ENCODE assay signal across 8 cellular contexts in genomic region chr17:48593840-48594411, GRCh38. TPM values are rescaled to one million over a fixed set of nuclear protein-coding genes. Genes with fewer than 3 reads are reported as not detected.
DNase-seq lines count a peak whose midpoint lies in the region; ATAC-seq and TF ChIP-seq lines count a peak whose summit lies in the region.

No MANE protein-coding gene starts in this region.

- H3K27me3 ChIP-seq in DOHH2 (ENCODE audit: control insufficient read depth, low read length) (peaks cover 73% of the 10 kb centered on the region), Karpas-422 (ENCODE audit: low read length) (no peaks in the 10 kb centered on the region), gastroesophageal sphincter (peaks cover 67% of the 10 kb centered on the region), psoas muscle (ENCODE audit: insufficient read depth in 3 of 3, low read length in 2 of 3) (peaks cover 0 to 91% (median 41%) of the 10 kb centered on the region in 3 donors)

- H3K4me3 ChIP-seq in DOHH2 (ENCODE audit: low read length): no peak overlapping the region
- no peak overlapping the region for H3K4me3 ChIP-seq in Karpas-422 (ENCODE audit: low read length)
- H3K4me3 ChIP-seq in gastroesophageal sphincter: peak overlapping the region; percentile 55 to 58
- H3K4me3 ChIP-seq in psoas muscle: peak overlapping the region; percentile 50

- H3K9ac ChIP-seq in Karpas-422 (ENCODE audit: low read length): no peak overlapping the region

- WGBS in gastroesophageal sphincter (ENCODE audit: low coverage in 1 of 2), 2 donors: 1 to 10% methylated on average over 16 to 27 of the region's 30 CpGs
- 5 to 7% (median 7%) methylated on average over 24 to 30 of the region's 30 CpGs for WGBS in psoas muscle, 3 donors

- H4K20me1 ChIP-seq in DOHH2 (ENCODE audit: control insufficient read depth, insufficient read depth, low read depth, low read length): peaks cover 3% of the 10 kb centered on the region; the same call in 1 of the 2 replicates
- no peaks in the 10 kb centered on the region for H4K20me1 ChIP-seq in Karpas-422 (ENCODE audit: insufficient read depth, low read depth, low read length)

- no peaks in the 10 kb centered on the region for H3F3A ChIP-seq in DOHH2 (ENCODE audit: control insufficient read depth, insufficient read depth)

- peak; percentile 88 for DNase-seq in Karpas-422
- DNase-seq in SHP77 (lab: John Stamatoyannopoulos, UW): peak; percentile 95 to 99
- DNase-seq in activated T-helper 9 cell treated with anti-CD3 and anti-CD28 coated beads, Interleukin-2, amount 50 U/mL, for 16 hours (ENCODE audit: low read depth): peak; percentile 73
- DNase-seq in psoas muscle: peak; percentile 83 to 85

- no peaks in the 10 kb centered on the region for H3K9me3 ChIP-seq in DOHH2 (ENCODE audit: control insufficient read depth, insufficient read depth, low read length)
- no peaks in the 10 kb centered on the region for H3K9me3 ChIP-seq in Karpas-422 (ENCODE audit: low read length)
- H3K9me3 ChIP-seq in gastroesophageal sphincter: no peaks in the 10 kb centered on the region
- no peaks in the 10 kb centered on the region for H3K9me3 ChIP-seq in psoas muscle

- H2AFZ ChIP-seq in Karpas-422 (ENCODE audit: low read length): 0 out of 2 replicates have a peak overlapping the region, but pooled peaks have one; percentile 54

- intact Hi-C loops in psoas muscle (cut with DNase I): loop anchor here in 1 of 2 donors (10.0 kb wide), 1 partner anchor 569 kb away; no protein-coding TSS in a partner anchor

- no peak overlapping the region for H3K27ac ChIP-seq in DOHH2 (ENCODE audit: low read depth, low read length)
- H3K27ac ChIP-seq in Karpas-422 (ENCODE audit: low read length): no peak overlapping the region
- peak overlapping the region in 2 of 4 donors; percentile 97 to 98 for H3K27ac ChIP-seq in gastroesophageal sphincter
- H3K27ac ChIP-seq in psoas muscle: no peak overlapping the region

- H3K9me2 ChIP-seq in DOHH2 (replicated peaks; ENCODE audit: control insufficient read depth, low read length) (no peaks in the 10 kb centered on the region), Karpas-422 (replicated peaks; ENCODE audit: insufficient read depth, low read length) (no peaks in the 10 kb centered on the region)

- no peak overlapping the region for H3K4me2 ChIP-seq in DOHH2 (ENCODE audit: low read length)
- H3K4me2 ChIP-seq in Karpas-422 (ENCODE audit: low read depth, low read length, poor library complexity, severe bottlenecking): no peak overlapping the region

- peaks cover 4% of the 10 kb centered on the region; the same call in 1 of the 2 replicates for H3K4me1 ChIP-seq in DOHH2 (ENCODE audit: control insufficient read depth, low read length)
- H3K4me1 ChIP-seq in Karpas-422 (ENCODE audit: low read length): no peaks in the 10 kb centered on the region
- peaks cover 0 to 71% (median 3%) of the 10 kb centered on the region in 3 donors for H3K4me1 ChIP-seq in gastroesophageal sphincter
- H3K4me1 ChIP-seq in psoas muscle: peaks cover 10% of the 10 kb centered on the region

- ATAC-seq in gastroesophageal sphincter (peak; percentile 70), psoas muscle (peak; percentile 68 to 76 (median 72)), HG02884 (IDR thresholded peaks at IDR 0.05; ENCODE audit: unreplicated experiment) (no peak), HG03378 (IDR thresholded peaks at IDR 0.05; ENCODE audit: unreplicated experiment) (no peak)

- peak; percentile 81 for TF ChIP-seq CTCF in DOHH2 (IDR thresholded peaks at IDR 0.05; ENCODE audit: low read depth, low read length, poor library complexity, severe bottlenecking)
- TF ChIP-seq CTCF in gastroesophageal sphincter (IDR thresholded peaks at IDR 0.05): peak in 3 of 4 experiments; percentile 96 to 99 (median 98)
- TF ChIP-seq CTCF in psoas muscle (IDR thresholded peaks at IDR 0.05): peak; percentile 90

- TF ChIP-seq POLR2A in gastroesophageal sphincter (IDR thresholded peaks at IDR 0.05): no peak

- H3K79me2 ChIP-seq in DOHH2 (ENCODE audit: control insufficient read depth, low read length) (no peaks in the 10 kb centered on the region), Karpas-422 (ENCODE audit: low read length) (no peaks in the 10 kb centered on the region)

- H3K36me3 ChIP-seq in DOHH2 (ENCODE audit: control insufficient read depth, low read length): no peaks in the 10 kb centered on the region
- no peaks in the 10 kb centered on the region for H3K36me3 ChIP-seq in Karpas-422 (ENCODE audit: insufficient read depth, low read length)
- peaks cover 0 to 3% of the 10 kb centered on the region in 2 donors for H3K36me3 ChIP-seq in gastroesophageal sphincter
- no peaks in the 10 kb centered on the region for H3K36me3 ChIP-seq in psoas muscle (ENCODE audit: insufficient read depth in 1 of 2, low read depth in 1 of 2)

- no peak for TF ChIP-seq EP300 in gastroesophageal sphincter (IDR thresholded peaks at IDR 0.05)

RNA-seq across cellular contexts. Expression of gene HOXB5, which starts 0.3 kb away (rescaled TPM):
- total RNA-seq in Karpas-422 (2014; rRNA removed; shearing (Covaris generic); ENCODE audit: low replicate concordance): not detected in 2 replicates
- total RNA-seq in gastroesophageal sphincter (1 to 10 TPM in 3 of 4 donors, under 1 TPM in 1; 0.27 to 2.7 (median 1.4) TPM), psoas muscle (under 1 TPM in 3 of 4 donors, not detected in 1; 0.17 to 0.71 (median 0.24) TPM)
- under 1 TPM; 0.03 to 0.30 (median 0.17) TPM for polyA plus RNA-seq in psoas muscle

RNA-seq across cellular contexts. Expression of gene HOXB3, which starts 3.9 kb away (rescaled TPM):
- 0.97 and 6.6 TPM in 2 replicates for total RNA-seq in Karpas-422 (2014; rRNA removed; shearing (Covaris generic); ENCODE audit: low replicate concordance)
- total RNA-seq in gastroesophageal sphincter: 10 to 100 TPM; 11.4 to 48.7 (median 24.2) TPM
- 1 to 10 TPM; 1.5 to 8.8 (median 1.9) TPM for total RNA-seq in psoas muscle
- 1 to 10 TPM in 2 of 3 donors, under 1 TPM in 1; 0.96 to 1.5 (median 1.4) TPM for polyA plus RNA-seq in psoas muscle

RNA-seq across cellular contexts. Expression of gene HOXB6, which starts 10.9 kb away (rescaled TPM):
- 0.48 and 0.65 TPM in 2 replicates for total RNA-seq in Karpas-422 (2014; rRNA removed; shearing (Covaris generic); ENCODE audit: low replicate concordance)
- 10 to 100 TPM in 1 of 4 donors, 1 to 10 TPM in 3; 4.9 to 40.1 (median 5.1) TPM for total RNA-seq in gastroesophageal sphincter
- 1 to 10 TPM in 2 of 4 donors, under 1 TPM in 2; 0.66 to 3.3 (median 1.2) TPM for total RNA-seq in psoas muscle
- 1 to 10 TPM in 2 of 3 donors, under 1 TPM in 1; 0.80 to 1.6 (median 1.2) TPM for polyA plus RNA-seq in psoas muscle

RNA-seq across cellular contexts. Expression of gene HOXB4, which starts 15.8 kb away (rescaled TPM):
- total RNA-seq in Karpas-422 (2014; rRNA removed; shearing (Covaris generic); ENCODE audit: low replicate concordance): 4.3 and 6.6 TPM in 2 replicates
- 10 to 100 TPM in 1 of 4 donors, 1 to 10 TPM in 3; 3.0 to 12.9 (median 6.9) TPM for total RNA-seq in gastroesophageal sphincter
- 1 to 10 TPM in 2 of 4 donors, under 1 TPM in 2; 0.80 to 4.0 (median 1.3) TPM for total RNA-seq in psoas muscle
- under 1 TPM; 0.38 to 0.89 (median 0.55) TPM for polyA plus RNA-seq in psoas muscle

RNA-seq across cellular contexts. Expression of gene HOXB7, which starts 16.9 kb away (rescaled TPM):
- total RNA-seq in Karpas-422 (2014; rRNA removed; shearing (Covaris generic); ENCODE audit: low replicate concordance): 9.7 and 12.1 TPM in 2 replicates
- total RNA-seq in gastroesophageal sphincter (1 to 10 TPM in 3 of 4 donors, under 1 TPM in 1; 0.78 to 8.9 (median 3.0) TPM), psoas muscle (1 to 10 TPM in 3 of 4 donors, under 1 TPM in 1; 0.85 to 2.0 (median 1.2) TPM)
- 1 to 10 TPM; 1.6 to 3.0 (median 2.8) TPM for polyA plus RNA-seq in psoas muscle

Comparison
In these comparisons a context has a peak if more than half of its experiments do, and no peak if none do; other contexts are left out.
1. H3K4me3 ChIP-seq: peak in gastroesophageal sphincter (2 of 2) and psoas muscle (single experiment); none in DOHH2 (single experiment) and Karpas-422 (single experiment).
2. ATAC-seq: peak in gastroesophageal sphincter (single experiment) and psoas muscle (4 of 4); none in HG02884 (single experiment) and HG03378 (single experiment).
3. Peak in every context shown above with its lines, with median percentiles within 50 percentile points of each other: CTCF ChIP-seq and DNase-seq.